Comparison of ENCODE assay signal across 1 cellular context in the genomic region with DNA sequence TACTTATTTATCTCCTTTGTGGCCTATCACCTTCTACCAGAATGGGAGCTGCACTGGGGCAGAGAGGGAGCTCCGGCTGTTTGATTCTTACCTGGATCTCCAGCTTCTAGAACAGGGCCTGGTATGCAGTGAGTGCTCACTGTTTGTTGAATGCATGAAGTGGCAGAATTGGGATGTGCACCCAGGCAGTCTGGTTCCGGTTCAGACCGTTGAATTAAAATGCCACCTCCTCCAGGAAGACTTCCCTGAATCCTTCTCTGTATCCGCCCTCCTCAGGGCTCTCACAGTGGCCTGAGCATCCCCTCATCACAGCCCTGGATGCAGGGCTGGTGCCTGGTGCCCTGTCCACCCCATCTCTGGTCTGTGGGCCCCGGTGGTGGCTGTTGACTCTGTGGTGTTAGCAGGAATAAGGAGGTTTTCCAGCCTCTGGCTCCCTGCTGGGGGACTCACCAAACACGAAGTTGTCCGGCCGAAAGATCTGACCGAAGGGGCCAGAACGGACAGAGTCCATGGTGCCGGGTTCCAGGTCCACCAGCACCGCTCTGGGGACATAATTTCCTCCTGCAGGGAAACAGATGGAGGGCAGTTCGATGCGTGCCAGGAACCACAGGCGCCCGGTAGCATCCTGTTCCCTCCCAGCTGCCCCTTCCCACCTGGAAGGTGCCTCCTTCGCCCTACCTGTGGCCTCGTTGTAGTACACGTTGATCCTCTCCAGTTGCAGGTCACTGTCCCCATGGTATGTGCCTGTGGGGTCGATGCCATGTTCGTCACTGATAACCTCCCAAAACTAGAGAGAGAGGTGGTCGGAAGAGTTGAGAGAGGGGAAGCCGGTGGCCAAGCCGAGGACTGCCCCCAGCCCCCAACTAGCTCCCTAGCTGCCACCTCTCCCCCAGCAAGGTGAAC.
TF ChIP-seq lines count a peak whose summit lies in the region.

No MANE protein-coding gene starts in this region.

TF ChIP-seq in WTC11, 78 proteins besides CTCF, POLR2A, EP300 and RAD21 (continued from another document):
- TF ChIP-seq, protein P1, sequence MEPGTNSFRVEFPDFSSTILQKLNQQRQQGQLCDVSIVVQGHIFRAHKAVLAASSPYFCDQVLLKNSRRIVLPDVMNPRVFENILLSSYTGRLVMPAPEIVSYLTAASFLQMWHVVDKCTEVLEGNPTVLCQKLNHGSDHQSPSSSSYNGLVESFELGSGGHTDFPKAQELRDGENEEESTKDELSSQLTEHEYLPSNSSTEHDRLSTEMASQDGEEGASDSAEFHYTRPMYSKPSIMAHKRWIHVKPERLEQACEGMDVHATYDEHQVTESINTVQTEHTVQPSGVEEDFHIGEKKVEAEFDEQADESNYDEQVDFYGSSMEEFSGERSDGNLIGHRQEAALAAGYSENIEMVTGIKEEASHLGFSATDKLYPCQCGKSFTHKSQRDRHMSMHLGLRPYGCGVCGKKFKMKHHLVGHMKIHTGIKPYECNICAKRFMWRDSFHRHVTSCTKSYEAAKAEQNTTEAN (CRISPR knock-in tag; IDR thresholded peaks at IDR 0.05), result no peak
- TF ChIP-seq, protein P2, sequence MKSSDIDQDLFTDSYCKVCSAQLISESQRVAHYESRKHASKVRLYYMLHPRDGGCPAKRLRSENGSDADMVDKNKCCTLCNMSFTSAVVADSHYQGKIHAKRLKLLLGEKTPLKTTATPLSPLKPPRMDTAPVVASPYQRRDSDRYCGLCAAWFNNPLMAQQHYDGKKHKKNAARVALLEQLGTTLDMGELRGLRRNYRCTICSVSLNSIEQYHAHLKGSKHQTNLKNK (CRISPR knock-in tag; IDR thresholded peaks at IDR 0.05), result no peak
- TF ChIP-seq, protein P3, sequence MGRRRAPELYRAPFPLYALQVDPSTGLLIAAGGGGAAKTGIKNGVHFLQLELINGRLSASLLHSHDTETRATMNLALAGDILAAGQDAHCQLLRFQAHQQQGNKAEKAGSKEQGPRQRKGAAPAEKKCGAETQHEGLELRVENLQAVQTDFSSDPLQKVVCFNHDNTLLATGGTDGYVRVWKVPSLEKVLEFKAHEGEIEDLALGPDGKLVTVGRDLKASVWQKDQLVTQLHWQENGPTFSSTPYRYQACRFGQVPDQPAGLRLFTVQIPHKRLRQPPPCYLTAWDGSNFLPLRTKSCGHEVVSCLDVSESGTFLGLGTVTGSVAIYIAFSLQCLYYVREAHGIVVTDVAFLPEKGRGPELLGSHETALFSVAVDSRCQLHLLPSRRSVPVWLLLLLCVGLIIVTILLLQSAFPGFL (CRISPR knock-in tag; IDR thresholded peaks at IDR 0.05; ENCODE audit: borderline replicate concordance), result no peak
- TF ChIP-seq FOXP1 (CRISPR knock-in tag; IDR thresholded peaks at IDR 0.05; ENCODE audit: borderline replicate concordance) (no peak), SMAD4 (CRISPR knock-in tag; IDR thresholded peaks at IDR 0.05) (no peak), SMAD3 (CRISPR knock-in tag; IDR thresholded peaks at IDR 0.05; ENCODE audit: borderline replicate concordance) (no peak), ZNF671 (CRISPR knock-in tag; IDR thresholded peaks at IDR 0.05) (no peak), NR2C2 (CRISPR knock-in tag; IDR thresholded peaks at IDR 0.05) (no peak), KAT7 (CRISPR knock-in tag; IDR thresholded peaks at IDR 0.05; ENCODE audit: borderline replicate concordance) (no peak), GRHL2 (CRISPR knock-in tag; IDR thresholded peaks at IDR 0.05; ENCODE audit: insufficient replicate concordance, severe bottlenecking) (no peak), TP53 (CRISPR knock-in tag; IDR thresholded peaks at IDR 0.05) (no peak), ESRRA (CRISPR knock-in tag; IDR thresholded peaks at IDR 0.05; ENCODE audit: borderline replicate concordance) (no peak)
- TF ChIP-seq, protein P4, sequence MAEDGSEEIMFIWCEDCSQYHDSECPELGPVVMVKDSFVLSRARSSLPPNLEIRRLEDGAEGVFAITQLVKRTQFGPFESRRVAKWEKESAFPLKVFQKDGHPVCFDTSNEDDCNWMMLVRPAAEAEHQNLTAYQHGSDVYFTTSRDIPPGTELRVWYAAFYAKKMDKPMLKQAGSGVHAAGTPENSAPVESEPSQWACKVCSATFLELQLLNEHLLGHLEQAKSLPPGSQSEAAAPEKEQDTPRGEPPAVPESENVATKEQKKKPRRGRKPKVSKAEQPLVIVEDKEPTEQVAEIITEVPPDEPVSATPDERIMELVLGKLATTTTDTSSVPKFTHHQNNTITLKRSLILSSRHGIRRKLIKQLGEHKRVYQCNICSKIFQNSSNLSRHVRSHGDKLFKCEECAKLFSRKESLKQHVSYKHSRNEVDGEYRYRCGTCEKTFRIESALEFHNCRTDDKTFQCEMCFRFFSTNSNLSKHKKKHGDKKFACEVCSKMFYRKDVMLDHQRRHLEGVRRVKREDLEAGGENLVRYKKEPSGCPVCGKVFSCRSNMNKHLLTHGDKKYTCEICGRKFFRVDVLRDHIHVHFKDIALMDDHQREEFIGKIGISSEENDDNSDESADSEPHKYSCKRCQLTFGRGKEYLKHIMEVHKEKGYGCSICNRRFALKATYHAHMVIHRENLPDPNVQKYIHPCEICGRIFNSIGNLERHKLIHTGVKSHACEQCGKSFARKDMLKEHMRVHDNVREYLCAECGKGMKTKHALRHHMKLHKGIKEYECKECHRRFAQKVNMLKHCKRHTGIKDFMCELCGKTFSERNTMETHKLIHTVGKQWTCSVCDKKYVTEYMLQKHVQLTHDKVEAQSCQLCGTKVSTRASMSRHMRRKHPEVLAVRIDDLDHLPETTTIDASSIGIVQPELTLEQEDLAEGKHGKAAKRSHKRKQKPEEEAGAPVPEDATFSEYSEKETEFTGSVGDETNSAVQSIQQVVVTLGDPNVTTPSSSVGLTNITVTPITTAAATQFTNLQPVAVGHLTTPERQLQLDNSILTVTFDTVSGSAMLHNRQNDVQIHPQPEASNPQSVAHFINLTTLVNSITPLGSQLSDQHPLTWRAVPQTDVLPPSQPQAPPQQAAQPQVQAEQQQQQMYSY (CRISPR knock-in tag; IDR thresholded peaks at IDR 0.05), result no peak
- TF ChIP-seq, protein P5, sequence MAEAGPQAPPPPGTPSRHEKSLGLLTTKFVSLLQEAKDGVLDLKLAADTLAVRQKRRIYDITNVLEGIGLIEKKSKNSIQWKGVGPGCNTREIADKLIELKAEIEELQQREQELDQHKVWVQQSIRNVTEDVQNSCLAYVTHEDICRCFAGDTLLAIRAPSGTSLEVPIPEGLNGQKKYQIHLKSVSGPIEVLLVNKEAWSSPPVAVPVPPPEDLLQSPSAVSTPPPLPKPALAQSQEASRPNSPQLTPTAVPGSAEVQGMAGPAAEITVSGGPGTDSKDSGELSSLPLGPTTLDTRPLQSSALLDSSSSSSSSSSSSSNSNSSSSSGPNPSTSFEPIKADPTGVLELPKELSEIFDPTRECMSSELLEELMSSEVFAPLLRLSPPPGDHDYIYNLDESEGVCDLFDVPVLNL (CRISPR knock-in tag; IDR thresholded peaks at IDR 0.05; ENCODE audit: borderline replicate concordance, low read depth), result no peak
- TF ChIP-seq, protein P6, sequence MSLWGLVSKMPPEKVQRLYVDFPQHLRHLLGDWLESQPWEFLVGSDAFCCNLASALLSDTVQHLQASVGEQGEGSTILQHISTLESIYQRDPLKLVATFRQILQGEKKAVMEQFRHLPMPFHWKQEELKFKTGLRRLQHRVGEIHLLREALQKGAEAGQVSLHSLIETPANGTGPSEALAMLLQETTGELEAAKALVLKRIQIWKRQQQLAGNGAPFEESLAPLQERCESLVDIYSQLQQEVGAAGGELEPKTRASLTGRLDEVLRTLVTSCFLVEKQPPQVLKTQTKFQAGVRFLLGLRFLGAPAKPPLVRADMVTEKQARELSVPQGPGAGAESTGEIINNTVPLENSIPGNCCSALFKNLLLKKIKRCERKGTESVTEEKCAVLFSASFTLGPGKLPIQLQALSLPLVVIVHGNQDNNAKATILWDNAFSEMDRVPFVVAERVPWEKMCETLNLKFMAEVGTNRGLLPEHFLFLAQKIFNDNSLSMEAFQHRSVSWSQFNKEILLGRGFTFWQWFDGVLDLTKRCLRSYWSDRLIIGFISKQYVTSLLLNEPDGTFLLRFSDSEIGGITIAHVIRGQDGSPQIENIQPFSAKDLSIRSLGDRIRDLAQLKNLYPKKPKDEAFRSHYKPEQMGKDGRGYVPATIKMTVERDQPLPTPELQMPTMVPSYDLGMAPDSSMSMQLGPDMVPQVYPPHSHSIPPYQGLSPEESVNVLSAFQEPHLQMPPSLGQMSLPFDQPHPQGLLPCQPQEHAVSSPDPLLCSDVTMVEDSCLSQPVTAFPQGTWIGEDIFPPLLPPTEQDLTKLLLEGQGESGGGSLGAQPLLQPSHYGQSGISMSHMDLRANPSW (CRISPR knock-in tag; conservative IDR thresholded peaks at IDR 0.05; ENCODE audit: low read depth), result no peak
- TF ChIP-seq, protein P7, sequence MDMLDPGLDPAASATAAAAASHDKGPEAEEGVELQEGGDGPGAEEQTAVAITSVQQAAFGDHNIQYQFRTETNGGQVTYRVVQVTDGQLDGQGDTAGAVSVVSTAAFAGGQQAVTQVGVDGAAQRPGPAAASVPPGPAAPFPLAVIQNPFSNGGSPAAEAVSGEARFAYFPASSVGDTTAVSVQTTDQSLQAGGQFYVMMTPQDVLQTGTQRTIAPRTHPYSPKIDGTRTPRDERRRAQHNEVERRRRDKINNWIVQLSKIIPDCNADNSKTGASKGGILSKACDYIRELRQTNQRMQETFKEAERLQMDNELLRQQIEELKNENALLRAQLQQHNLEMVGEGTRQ (CRISPR knock-in tag; IDR thresholded peaks at IDR 0.05), result no peak
